12 cellular contexts compared by ENCODE assay signal in genomic region chr2:95206086-95206485, GRCh38. TPM values are rescaled to one million over a fixed set of nuclear protein-coding genes. Genes with fewer than 3 reads are reported as not detected.
A peak's percentile ranks its signal among the peaks of the same experiment; 100 is the strongest.
DNase-seq lines count a peak whose midpoint lies in the region; ATAC-seq and TF ChIP-seq lines count a peak whose summit lies in the region.
"Had no signal": no experiment of that assay in that cellular context is flagged by ENCODE, and none has a peak within 500 bp of the region (broad histone marks: within the 10 kb centered on the region; RNA-seq: fewer than 3 reads in every experiment).

No MANE protein-coding gene starts in this region.

- no peak for TF ChIP-seq CTCF in left ventricle myocardium inferior (IDR thresholded peaks at IDR 0.05; ENCODE audit: borderline replicate concordance)
- TF ChIP-seq CTCF in vagina (IDR thresholded peaks at IDR 0.05): no peak

- WGBS in right cardiac atrium: 45% methylated on average over 10 of the region's 10 CpGs

- no peak overlapping the region for H3K27ac Mint-ChIP-seq in activated naive CD8-positive, alpha-beta T cell treated with anti-CD3 and anti-CD28 coated beads for 36 hours

- H3K4me3 Mint-ChIP-seq in activated naive CD8-positive, alpha-beta T cell treated with anti-CD3 and anti-CD28 coated beads for 36 hours: peak overlapping the region; percentile 89

- H3K27me3 Mint-ChIP-seq in activated naive CD8-positive, alpha-beta T cell treated with anti-CD3 and anti-CD28 coated beads for 36 hours: no peaks in the 10 kb centered on the region

- intact Hi-C loops in left ventricle myocardium inferior (cut with micrococcal nuclease): loop anchor here (5.0 kb wide), 1 partner anchor 89 kb away; no protein-coding TSS in a partner anchor
- intact Hi-C loops in right cardiac atrium (cut with DNase I): no loop called here
- intact Hi-C loops in vagina (cut with DNase I): no loop called here

- no peak overlapping the region for H3K27ac ChIP-seq in left ventricle myocardium inferior (replicated peaks)
- H3K27ac ChIP-seq in right cardiac atrium (ENCODE audit: low read length): no peak overlapping the region
- H3K27ac ChIP-seq in vagina: no peak overlapping the region

- H3K27me3 ChIP-seq in left ventricle myocardium inferior (ENCODE audit: low read depth) (no peaks in the 10 kb centered on the region), right cardiac atrium (ENCODE audit: control insufficient read depth, insufficient read depth) (no peaks in the 10 kb centered on the region), vagina (no peaks in the 10 kb centered on the region)

- peak overlapping the region; percentile 90 for H3K4me3 ChIP-seq in left ventricle myocardium inferior
- H3K4me3 ChIP-seq in right cardiac atrium (ENCODE audit: low read length): no peak overlapping the region
- H3K4me3 ChIP-seq in vagina: peak overlapping the region; percentile 62 to 69

- H3K9me3 Mint-ChIP-seq in activated naive CD8-positive, alpha-beta T cell treated with anti-CD3 and anti-CD28 coated beads for 36 hours: peaks cover 23% of the 10 kb centered on the region

- peaks cover 21% of the 10 kb centered on the region for H3K9me3 ChIP-seq in left ventricle myocardium inferior (replicated peaks)
- H3K9me3 ChIP-seq in right cardiac atrium (ENCODE audit: control insufficient read depth, low read length): peaks cover 4% of the 10 kb centered on the region
- no peaks in the 10 kb centered on the region for H3K9me3 ChIP-seq in vagina
- H3K9me3 ChIP-seq: SK-N-SH had no signal

- H3K36me3 Mint-ChIP-seq in activated naive CD8-positive, alpha-beta T cell treated with anti-CD3 and anti-CD28 coated beads for 36 hours: peaks cover 28% of the 10 kb centered on the region

- no peak for ATAC-seq in right cardiac atrium
- no peak for ATAC-seq in GM18498 (IDR thresholded peaks at IDR 0.05; ENCODE audit: unreplicated experiment)

- no peak for TF ChIP-seq POLR2A in vagina (IDR thresholded peaks at IDR 0.05)

- H3K4me1 ChIP-seq in left ventricle myocardium inferior: peaks cover 28% of the 10 kb centered on the region
- no peaks in the 10 kb centered on the region for H3K4me1 ChIP-seq in right cardiac atrium (ENCODE audit: control insufficient read depth, insufficient read depth, low read length)
- H3K4me1 ChIP-seq in vagina: peaks cover 22% of the 10 kb centered on the region

- DNase-seq in left ventricle myocardium inferior (no peak), right cardiac atrium (no peak), left kidney (ENCODE audit: low read depth, low spot score) (peak; percentile 66), vagina (ENCODE audit: extremely low spot score in 2 of 2) (no peak), NCI-H2081 (lab: John Stamatoyannopoulos, UW) (no peak), mucosa of gallbladder (ENCODE audit: low spot score) (no peak)
- DNase-seq in activated naive CD8-positive, alpha-beta T cell treated with anti-CD3 and anti-CD28 coated beads for 36 hours: no peak
- DNase-seq: COR-L47, HCEC 1CT, NCI-H2081 treated with DMSO at 0.1 percent for 48 hours, SK-N-SH had no signal

- H3K36me3 ChIP-seq in left ventricle myocardium inferior: peaks cover 29% of the 10 kb centered on the region
- H3K36me3 ChIP-seq in vagina: peaks cover 0 to 11% of the 10 kb centered on the region in 2 donors

- H3K4me1 Mint-ChIP-seq in activated naive CD8-positive, alpha-beta T cell treated with anti-CD3 and anti-CD28 coated beads for 36 hours: peaks cover 13% of the 10 kb centered on the region

RNA-seq across cellular contexts. Expression of gene ZNF892, which starts 1.2 kb away (rescaled TPM):
- total RNA-seq in left ventricle myocardium inferior: 4.0 TPM
- total RNA-seq in right cardiac atrium: 1 to 10 TPM; 2.8 to 4.7 (median 3.3) TPM
- 0.97 TPM for polyA plus RNA-seq in right cardiac atrium
- total RNA-seq in activated naive CD8-positive, alpha-beta T cell treated with anti-CD3 and anti-CD28 coated beads for 36 hours: 1 to 10 TPM; 3.1 to 3.3 TPM
- 2.7 TPM for total RNA-seq in vagina
- total RNA-seq in mucosa of gallbladder: 7.8 TPM

RNA-seq across cellular contexts. Expression of gene ZNF2, which starts 40.5 kb away (rescaled TPM):
- total RNA-seq in left ventricle myocardium inferior (3.4 TPM), right cardiac atrium (1 to 10 TPM; 3.0 to 4.5 (median 3.8) TPM), vagina (4.2 TPM), mucosa of gallbladder (4.9 TPM)
- 1.8 TPM for polyA plus RNA-seq in right cardiac atrium
- 1 to 10 TPM; 2.8 to 2.9 TPM for total RNA-seq in activated naive CD8-positive, alpha-beta T cell treated with anti-CD3 and anti-CD28 coated beads for 36 hours

RNA-seq across cellular contexts. Expression of gene ZNF514, which starts 46.4 kb away (rescaled TPM):
- total RNA-seq in left ventricle myocardium inferior (15.1 TPM), right cardiac atrium (10 to 100 TPM; 12.1 to 15.8 (median 13.8) TPM), vagina (14.0 TPM), mucosa of gallbladder (25.4 TPM)
- 7.9 TPM for polyA plus RNA-seq in right cardiac atrium
- total RNA-seq in activated naive CD8-positive, alpha-beta T cell treated with anti-CD3 and anti-CD28 coated beads for 36 hours: 1 to 10 TPM; 7.1 to 8.6 TPM
